In genomic region chr3:119681279-119681678, GRCh38 we compare ENCODE assay signal across 1 cellular context.
TF ChIP-seq lines count a peak whose summit lies in the region.

No MANE protein-coding gene starts in this region.

TF ChIP-seq in WTC11, 78 proteins besides CTCF, POLR2A, EP300 and RAD21 (continued from another document):
- TF ChIP-seq AFF4 (CRISPR knock-in tag; IDR thresholded peaks at IDR 0.05; ENCODE audit: borderline replicate concordance) (no peak), MAX (CRISPR knock-in tag; IDR thresholded peaks at IDR 0.05) (no peak), GABPB1 (CRISPR knock-in tag; IDR thresholded peaks at IDR 0.05) (no peak), TP53 (CRISPR knock-in tag; IDR thresholded peaks at IDR 0.05) (no peak), ZNF138 (CRISPR knock-in tag; conservative IDR thresholded peaks at IDR 0.05) (no peak)
